In the genomic region with DNA sequence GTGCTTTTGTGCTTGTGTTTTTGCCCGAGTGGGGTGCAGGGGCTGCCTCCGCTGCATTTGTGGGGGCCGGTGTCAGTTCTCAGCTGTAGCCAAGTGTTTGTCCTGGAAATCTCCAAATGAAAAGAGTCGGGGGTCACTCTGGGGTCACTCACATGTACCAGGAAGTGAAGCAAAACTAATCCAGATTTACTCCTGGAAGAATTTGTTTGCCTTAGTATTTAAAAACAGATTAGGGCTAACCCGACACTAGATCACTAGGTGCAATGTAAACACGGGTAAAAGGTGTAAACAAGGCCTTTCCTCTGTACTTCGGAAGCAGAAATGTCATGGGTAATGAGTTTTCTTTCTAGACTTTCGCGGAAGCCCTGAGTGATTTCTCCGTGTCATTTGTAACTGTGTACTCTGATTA, we compare ENCODE assay signal across 1 cellular context.
A peak's percentile ranks its signal among the peaks of the same experiment; 100 is the strongest.
TF ChIP-seq lines count a peak whose summit lies in the region.

No MANE protein-coding gene starts in this region.

TF ChIP-seq in HepG2, 621 proteins besides CTCF, POLR2A, EP300 and RAD21 (continued from another document and continues in another):
- TF ChIP-seq, protein P1, sequence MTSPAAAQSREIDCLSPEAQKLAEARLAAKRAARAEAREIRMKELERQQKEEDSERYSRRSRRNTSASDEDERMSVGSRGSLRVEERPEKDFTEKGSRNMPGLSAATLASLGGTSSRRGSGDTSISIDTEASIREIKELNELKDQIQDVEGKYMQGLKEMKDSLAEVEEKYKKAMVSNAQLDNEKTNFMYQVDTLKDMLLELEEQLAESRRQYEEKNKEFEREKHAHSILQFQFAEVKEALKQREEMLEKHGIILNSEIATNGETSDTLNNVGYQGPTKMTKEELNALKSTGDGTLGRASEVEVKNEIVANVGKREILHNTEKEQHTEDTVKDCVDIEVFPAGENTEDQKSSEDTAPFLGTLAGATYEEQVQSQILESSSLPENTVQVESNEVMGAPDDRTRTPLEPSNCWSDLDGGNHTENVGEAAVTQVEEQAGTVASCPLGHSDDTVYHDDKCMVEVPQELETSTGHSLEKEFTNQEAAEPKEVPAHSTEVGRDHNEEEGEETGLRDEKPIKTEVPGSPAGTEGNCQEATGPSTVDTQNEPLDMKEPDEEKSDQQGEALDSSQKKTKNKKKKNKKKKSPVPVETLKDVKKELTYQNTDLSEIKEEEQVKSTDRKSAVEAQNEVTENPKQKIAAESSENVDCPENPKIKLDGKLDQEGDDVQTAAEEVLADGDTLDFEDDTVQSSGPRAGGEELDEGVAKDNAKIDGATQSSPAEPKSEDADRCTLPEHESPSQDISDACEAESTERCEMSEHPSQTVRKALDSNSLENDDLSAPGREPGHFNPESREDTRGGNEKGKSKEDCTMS (CRISPR knock-in tag; conservative IDR thresholded peaks at IDR 0.05): no peak
- no peak for TF ChIP-seq ZFYVE20 (CRISPR knock-in tag; IDR thresholded peaks at IDR 0.05; ENCODE audit: borderline replicate concordance, low read depth)
- no peak for TF ChIP-seq ZFAT (CRISPR knock-in tag; conservative IDR thresholded peaks at IDR 0.05)
- TF ChIP-seq, protein P2, sequence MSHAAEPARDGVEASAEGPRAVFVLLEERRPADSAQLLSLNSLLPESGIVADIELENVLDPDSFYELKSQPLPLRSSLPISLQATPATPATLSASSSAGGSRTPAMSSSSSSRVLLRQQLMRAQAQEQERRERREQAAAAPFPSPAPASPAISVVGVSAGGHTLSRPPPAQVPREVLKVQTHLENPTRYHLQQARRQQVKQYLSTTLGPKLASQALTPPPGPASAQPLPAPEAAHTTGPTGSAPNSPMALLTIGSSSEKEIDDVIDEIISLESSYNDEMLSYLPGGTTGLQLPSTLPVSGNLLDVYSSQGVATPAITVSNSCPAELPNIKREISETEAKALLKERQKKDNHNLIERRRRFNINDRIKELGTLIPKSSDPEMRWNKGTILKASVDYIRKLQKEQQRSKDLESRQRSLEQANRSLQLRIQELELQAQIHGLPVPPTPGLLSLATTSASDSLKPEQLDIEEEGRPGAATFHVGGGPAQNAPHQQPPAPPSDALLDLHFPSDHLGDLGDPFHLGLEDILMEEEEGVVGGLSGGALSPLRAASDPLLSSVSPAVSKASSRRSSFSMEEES (CRISPR knock-in tag; IDR thresholded peaks at IDR 0.05): peak; percentile 96
- no peak for TF ChIP-seq PAWR (CRISPR knock-in tag; IDR thresholded peaks at IDR 0.05; ENCODE audit: borderline replicate concordance)
- TF ChIP-seq, protein P3, sequence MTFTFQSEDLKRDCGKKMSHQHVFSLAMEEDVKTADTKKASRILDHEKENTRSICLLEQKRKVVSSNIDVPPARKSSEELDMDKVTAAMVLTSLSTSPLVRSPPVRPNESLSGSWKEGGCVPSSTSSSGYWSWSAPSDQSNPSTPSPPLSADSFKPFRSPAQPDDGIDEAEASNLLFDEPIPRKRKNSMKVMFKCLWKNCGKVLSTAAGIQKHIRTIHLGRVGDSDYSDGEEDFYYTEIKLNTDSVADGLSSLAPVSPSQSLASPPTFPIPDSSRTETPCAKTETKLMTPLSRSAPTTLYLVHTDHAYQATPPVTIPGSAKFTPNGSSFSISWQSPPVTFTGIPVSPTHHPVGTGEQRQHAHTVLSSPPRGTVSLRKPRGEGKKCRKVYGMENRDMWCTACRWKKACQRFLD (CRISPR knock-in tag; IDR thresholded peaks at IDR 0.05; ENCODE audit: borderline replicate concordance): no peak
- no peak for TF ChIP-seq EHMT2 (IDR thresholded peaks at IDR 0.05; ENCODE audit: borderline replicate concordance, low read depth, low read length)
- peak; percentile 36; the same call in 1 of the 2 replicates for TF ChIP-seq YEATS2 (CRISPR knock-in tag; IDR thresholded peaks at IDR 0.05; ENCODE audit: borderline replicate concordance)
- no peak for TF ChIP-seq PCBP2 (optimal IDR thresholded peaks at IDR 0.05; ENCODE audit: low read depth, low read length, poor library complexity, severe bottlenecking)
- TF ChIP-seq, protein P4, sequence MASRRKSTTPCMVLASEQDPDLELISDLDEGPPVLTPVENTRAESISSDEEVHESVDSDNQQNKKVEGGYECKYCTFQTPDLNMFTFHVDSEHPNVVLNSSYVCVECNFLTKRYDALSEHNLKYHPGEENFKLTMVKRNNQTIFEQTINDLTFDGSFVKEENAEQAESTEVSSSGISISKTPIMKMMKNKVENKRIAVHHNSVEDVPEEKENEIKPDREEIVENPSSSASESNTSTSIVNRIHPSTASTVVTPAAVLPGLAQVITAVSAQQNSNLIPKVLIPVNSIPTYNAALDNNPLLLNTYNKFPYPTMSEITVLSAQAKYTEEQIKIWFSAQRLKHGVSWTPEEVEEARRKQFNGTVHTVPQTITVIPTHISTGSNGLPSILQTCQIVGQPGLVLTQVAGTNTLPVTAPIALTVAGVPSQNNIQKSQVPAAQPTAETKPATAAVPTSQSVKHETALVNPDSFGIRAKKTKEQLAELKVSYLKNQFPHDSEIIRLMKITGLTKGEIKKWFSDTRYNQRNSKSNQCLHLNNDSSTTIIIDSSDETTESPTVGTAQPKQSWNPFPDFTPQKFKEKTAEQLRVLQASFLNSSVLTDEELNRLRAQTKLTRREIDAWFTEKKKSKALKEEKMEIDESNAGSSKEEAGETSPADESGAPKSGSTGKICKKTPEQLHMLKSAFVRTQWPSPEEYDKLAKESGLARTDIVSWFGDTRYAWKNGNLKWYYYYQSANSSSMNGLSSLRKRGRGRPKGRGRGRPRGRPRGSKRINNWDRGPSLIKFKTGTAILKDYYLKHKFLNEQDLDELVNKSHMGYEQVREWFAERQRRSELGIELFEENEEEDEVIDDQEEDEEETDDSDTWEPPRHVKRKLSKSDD (CRISPR knock-in tag; IDR thresholded peaks at IDR 0.05; ENCODE audit: low read depth): no peak
- 0 out of 2 replicates have a peak, but pooled peaks have one; percentile 36 for TF ChIP-seq ATF7-NPFF (CRISPR knock-in tag; IDR thresholded peaks at IDR 0.05; ENCODE audit: low read depth)
- no peak for TF ChIP-seq PRDM10 (CRISPR knock-in tag; IDR thresholded peaks at IDR 0.05; ENCODE audit: low read depth)
- peak; percentile 54 for TF ChIP-seq ZFX (CRISPR knock-in tag; IDR thresholded peaks at IDR 0.05; ENCODE audit: low read depth)
- TF ChIP-seq SMC3 (IDR thresholded peaks at IDR 0.05; ENCODE audit: low read length): no peak
- 0 out of 2 replicates have a peak, but pooled peaks have one; percentile 8 for TF ChIP-seq STAG1 (CRISPR knock-in tag; IDR thresholded peaks at IDR 0.05)
- TF ChIP-seq HOXA3 (CRISPR knock-in tag; IDR thresholded peaks at IDR 0.05): peak; percentile 54; the same call in 1 of the 2 replicates
- no peak; the same call in 1 of the 2 replicates for TF ChIP-seq ZNF552 (CRISPR knock-in tag; IDR thresholded peaks at IDR 0.05; ENCODE audit: borderline replicate concordance)
- TF ChIP-seq, protein P5, sequence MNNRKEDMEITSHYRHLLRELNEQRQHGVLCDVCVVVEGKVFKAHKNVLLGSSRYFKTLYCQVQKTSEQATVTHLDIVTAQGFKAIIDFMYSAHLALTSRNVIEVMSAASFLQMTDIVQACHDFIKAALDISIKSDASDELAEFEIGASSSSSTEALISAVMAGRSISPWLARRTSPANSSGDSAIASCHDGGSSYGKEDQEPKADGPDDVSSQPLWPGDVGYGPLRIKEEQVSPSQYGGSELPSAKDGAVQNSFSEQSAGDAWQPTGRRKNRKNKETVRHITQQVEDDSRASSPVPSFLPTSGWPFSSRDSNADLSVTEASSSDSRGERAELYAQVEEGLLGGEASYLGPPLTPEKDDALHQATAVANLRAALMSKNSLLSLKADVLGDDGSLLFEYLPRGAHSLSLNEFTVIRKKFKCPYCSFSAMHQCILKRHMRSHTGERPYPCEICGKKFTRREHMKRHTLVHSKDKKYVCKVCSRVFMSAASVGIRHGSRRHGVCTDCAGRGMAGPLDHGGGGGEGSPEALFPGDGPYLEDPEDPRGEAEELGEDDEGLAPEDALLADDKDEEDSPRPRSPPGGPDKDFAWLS (CRISPR knock-in tag; IDR thresholded peaks at IDR 0.05; ENCODE audit: borderline replicate concordance): no peak
- TF ChIP-seq ZNF530 (CRISPR knock-in tag; IDR thresholded peaks at IDR 0.05; ENCODE audit: low read depth): no peak
- peak; percentile 99 for TF ChIP-seq HMG20B (CRISPR knock-in tag; conservative IDR thresholded peaks at IDR 0.05)
- TF ChIP-seq, protein P6, sequence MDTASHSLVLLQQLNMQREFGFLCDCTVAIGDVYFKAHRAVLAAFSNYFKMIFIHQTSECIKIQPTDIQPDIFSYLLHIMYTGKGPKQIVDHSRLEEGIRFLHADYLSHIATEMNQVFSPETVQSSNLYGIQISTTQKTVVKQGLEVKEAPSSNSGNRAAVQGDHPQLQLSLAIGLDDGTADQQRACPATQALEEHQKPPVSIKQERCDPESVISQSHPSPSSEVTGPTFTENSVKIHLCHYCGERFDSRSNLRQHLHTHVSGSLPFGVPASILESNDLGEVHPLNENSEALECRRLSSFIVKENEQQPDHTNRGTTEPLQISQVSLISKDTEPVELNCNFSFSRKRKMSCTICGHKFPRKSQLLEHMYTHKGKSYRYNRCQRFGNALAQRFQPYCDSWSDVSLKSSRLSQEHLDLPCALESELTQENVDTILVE (CRISPR knock-in tag; IDR thresholded peaks at IDR 0.05): peak; percentile 56; the same call in 1 of the 2 replicates
- no peak for TF ChIP-seq HNRNPUL1 (IDR thresholded peaks at IDR 0.05; ENCODE audit: low read depth, low read length)
- TF ChIP-seq ATF4 (CRISPR knock-in tag; IDR thresholded peaks at IDR 0.05): peak in 1 of 2 experiments; percentile 88; a peak in 2 of 4 replicates
- TF ChIP-seq KMT2B (CRISPR knock-in tag; IDR thresholded peaks at IDR 0.05): no peak
- no peak for TF ChIP-seq IKZF1 (IDR thresholded peaks at IDR 0.05)
- TF ChIP-seq FIP1L1 (IDR thresholded peaks at IDR 0.05; ENCODE audit: borderline replicate concordance, insufficient read depth, low read depth, low read length): no peak
- TF ChIP-seq ZNF773 (CRISPR knock-in tag; IDR thresholded peaks at IDR 0.05; ENCODE audit: borderline replicate concordance): no peak
- TF ChIP-seq ZEB1 (IDR thresholded peaks at IDR 0.05; ENCODE audit: insufficient replicate concordance, low read depth): peak; percentile 72
- TF ChIP-seq CENPX (CRISPR knock-in tag; IDR thresholded peaks at IDR 0.05): no peak
- peak; percentile 89 for TF ChIP-seq ARNTL (CRISPR knock-in tag; IDR thresholded peaks at IDR 0.05)
- no peak for TF ChIP-seq GABPA (IDR thresholded peaks at IDR 0.05; ENCODE audit: low read depth, low read length)
- peak; percentile 70 for TF ChIP-seq GABPA (CRISPR knock-in tag; IDR thresholded peaks at IDR 0.05; ENCODE audit: low read depth)
- no peak for TF ChIP-seq SRSF1 (optimal IDR thresholded peaks at IDR 0.05; ENCODE audit: low read depth, low read length)
- TF ChIP-seq ADNP (CRISPR knock-in tag; IDR thresholded peaks at IDR 0.05): no peak
- TF ChIP-seq ZNF687 (CRISPR knock-in tag; IDR thresholded peaks at IDR 0.05): no peak
- TF ChIP-seq MAZ (IDR thresholded peaks at IDR 0.05; ENCODE audit: borderline replicate concordance, low read depth, low read length): no peak
- no peak for TF ChIP-seq MAZ (CRISPR knock-in tag; IDR thresholded peaks at IDR 0.05; ENCODE audit: low read depth)
- TF ChIP-seq ZNF629 (CRISPR knock-in tag; conservative IDR thresholded peaks at IDR 0.05): no peak
- peak; percentile 92 for TF ChIP-seq CREM (IDR thresholded peaks at IDR 0.05)
- TF ChIP-seq CREM (CRISPR knock-in tag; IDR thresholded peaks at IDR 0.05): no peak
